Comparison of ENCODE assay signal across 1 cellular context in genomic region chr20:17536944-17537444, GRCh38.
TF ChIP-seq lines count a peak whose summit lies in the region.

No MANE protein-coding gene starts in this region.

TF ChIP-seq in GM23338, 12 proteins besides CTCF, POLR2A, EP300 and RAD21 (continued from another document):
- TF ChIP-seq ZNF462 (CRISPR knock-in tag; IDR thresholded peaks at IDR 0.05), result no peak
- no peak for TF ChIP-seq REST (IDR thresholded peaks at IDR 0.05; ENCODE audit: unreplicated experiment)
- no peak; the same call in 1 of the 2 replicates for TF ChIP-seq CREB1 (CRISPR knock-in tag; IDR thresholded peaks at IDR 0.05; ENCODE audit: low read depth)
- TF ChIP-seq STAT1 (IDR thresholded peaks at IDR 0.05; ENCODE audit: unreplicated experiment), result no peak
- no peak for TF ChIP-seq NANOG (IDR thresholded peaks at IDR 0.05; ENCODE audit: borderline replicate concordance)
